In genomic region chr20:44580581-44581268, GRCh38 we compare ENCODE assay signal across 14 cellular contexts. TPM values are rescaled to one million over a fixed set of nuclear protein-coding genes. Genes with fewer than 3 reads are reported as not detected.
DNase-seq lines count a peak whose midpoint lies in the region; ATAC-seq and TF ChIP-seq lines count a peak whose summit lies in the region.
"Had no signal": no experiment of that assay in that cellular context is flagged by ENCODE, and none has a peak within 500 bp of the region (broad histone marks: within the 10 kb centered on the region; RNA-seq: fewer than 3 reads in every experiment).

No MANE protein-coding gene starts in this region.

- peak; percentile 71 for ATAC-seq in activated T-helper 17 cell treated with anti-CD3 and anti-CD28 coated beads, Interleukin-2, amount 50 U/mL, for 72 hours (replicated peaks)
- ATAC-seq in lung (ENCODE audit: insufficient read depth, low FRiP score): no peak
- ATAC-seq: activated CD8-positive, alpha-beta memory T cell treated with anti-CD3 and anti-CD28 coated beads, Interleukin-2, amount 10 ng/mL, durations not matched to agents 7 days and 5 days; activated naive CD8-positive, alpha-beta T cell treated with anti-CD3 and anti-CD28 coated beads, Interleukin-2, amount 50 U/mL, for 24 hours had no signal

- H3K9me3 ChIP-seq in Karpas-422 (ENCODE audit: low read length) (no peaks in the 10 kb centered on the region), lung (ENCODE audit: control insufficient read depth in 2 of 2, insufficient read depth in 1 of 2, low read length in 1 of 2) (no peaks in the 10 kb centered on the region), stomach smooth muscle (ENCODE audit: control insufficient read depth in 2 of 2, low read length in 2 of 2) (no peaks in the 10 kb centered on the region)

- DNase-seq in Karpas-422 (peak; percentile 50), lung (ENCODE audit: low spot score) (no peak), SW 1271 (lab: John Stamatoyannopoulos, UW) (no peak), NCI-H510A treated with DMSO at 0.1 percent for 48 hours (lab: John Stamatoyannopoulos, UW) (no peak), C1 segment of cervical spinal cord (lab: John Stamatoyannopoulos, UW) (no peak)
- no peak for DNase-seq in NK-92 treated with Interleukin-12 subunit alpha and Interleukin-12 subunit beta, amount 100 ng/mL, for 24 hours (lab: John Stamatoyannopoulos, UW)
- DNase-seq: activated CD8-positive, alpha-beta memory T cell treated with anti-CD3 and anti-CD28 coated beads, Interleukin-2, amount 10 ng/mL, durations not matched to agents 7 days and 5 days; activated naive CD8-positive, alpha-beta T cell treated with anti-CD3 and anti-CD28 coated beads, Interleukin-2, amount 50 U/mL, for 24 hours; CD4-positive, alpha-beta T cell; nucleus accumbens; stimulated activated CD4-positive, alpha-beta T cell treated with anti-CD3 and anti-CD28 coated beads, Interleukin-1b, Interleukin-23, amount 100 ng/mL, for 48 hours; stimulated activated naive CD4-positive, alpha-beta T cell treated with Interleukin-2 at 50 U/mL for 16 hours had no signal

- H3K4me2 ChIP-seq in Karpas-422 (ENCODE audit: low read depth, low read length, poor library complexity, severe bottlenecking): peak overlapping the region; percentile 97

- peaks cover 45% of the 10 kb centered on the region for H3K79me2 ChIP-seq in Karpas-422 (ENCODE audit: low read length)

- no peaks in the 10 kb centered on the region for H3K9me3 Mint-ChIP-seq in activated T-helper 17 cell treated with anti-CD3 and anti-CD28 coated beads, Interleukin-2, amount 50 U/mL, for 72 hours
- H3K9me3 Mint-ChIP-seq: activated naive CD8-positive, alpha-beta T cell treated with anti-CD3 and anti-CD28 coated beads, Interleukin-2, amount 50 U/mL, for 24 hours; CD4-positive, alpha-beta T cell had no signal

- H3K9ac ChIP-seq in Karpas-422 (ENCODE audit: low read length): peak overlapping the region; percentile 87
- no peak overlapping the region for H3K9ac ChIP-seq in stomach smooth muscle (ENCODE audit: low read length in 2 of 2)

- peak overlapping the region; percentile 99 for H3K27ac ChIP-seq in Karpas-422 (ENCODE audit: low read length)
- peak overlapping the region; percentile 85 to 92 for H3K27ac ChIP-seq in lung (ENCODE audit: low read depth in 1 of 2, low read length in 1 of 2)
- peak overlapping the region; percentile 84 for H3K27ac ChIP-seq in stomach smooth muscle (ENCODE audit: low read length)

- H3K4me3 Mint-ChIP-seq in activated T-helper 17 cell treated with anti-CD3 and anti-CD28 coated beads, Interleukin-2, amount 50 U/mL, for 72 hours: peak overlapping the region; percentile 58
- H3K4me3 Mint-ChIP-seq: activated CD8-positive, alpha-beta memory T cell treated with anti-CD3 and anti-CD28 coated beads, Interleukin-2, amount 10 ng/mL, durations not matched to agents 7 days and 5 days; activated naive CD8-positive, alpha-beta T cell treated with anti-CD3 and anti-CD28 coated beads, Interleukin-2, amount 50 U/mL, for 24 hours; CD4-positive, alpha-beta T cell had no signal

- H3K36me3 Mint-ChIP-seq in activated T-helper 17 cell treated with anti-CD3 and anti-CD28 coated beads, Interleukin-2, amount 50 U/mL, for 72 hours (ENCODE audit: low read depth): no peaks in the 10 kb centered on the region
- H3K36me3 Mint-ChIP-seq: activated CD8-positive, alpha-beta memory T cell treated with anti-CD3 and anti-CD28 coated beads, Interleukin-2, amount 10 ng/mL, durations not matched to agents 7 days and 5 days had no signal

- H3K27me3 ChIP-seq in Karpas-422 (ENCODE audit: low read length) (no peaks in the 10 kb centered on the region), lung (ENCODE audit: control insufficient read depth, insufficient read depth) (no peaks in the 10 kb centered on the region), stomach smooth muscle (ENCODE audit: control insufficient read depth in 1 of 2, insufficient read depth in 2 of 2, low read length in 2 of 2) (no peaks in the 10 kb centered on the region)

- H3K4me1 ChIP-seq in Karpas-422 (ENCODE audit: low read length) (peaks cover 81% of the 10 kb centered on the region), lung (ENCODE audit: control insufficient read depth in 2 of 2, insufficient read depth in 2 of 2, low read length in 2 of 2) (peaks cover 10 to 33% of the 10 kb centered on the region in 2 donors), stomach smooth muscle (ENCODE audit: control insufficient read depth, insufficient read depth, low read length) (peaks cover 62% of the 10 kb centered on the region)

- H3K9me2 ChIP-seq in Karpas-422 (replicated peaks; ENCODE audit: insufficient read depth, low read length): no peaks in the 10 kb centered on the region

- peaks cover 13% of the 10 kb centered on the region for H3K27me3 Mint-ChIP-seq in activated T-helper 17 cell treated with anti-CD3 and anti-CD28 coated beads, Interleukin-2, amount 50 U/mL, for 72 hours
- H3K27me3 Mint-ChIP-seq: activated naive CD8-positive, alpha-beta T cell treated with anti-CD3 and anti-CD28 coated beads, Interleukin-2, amount 50 U/mL, for 24 hours; CD4-positive, alpha-beta T cell had no signal

- H3K4me1 Mint-ChIP-seq in activated T-helper 17 cell treated with anti-CD3 and anti-CD28 coated beads, Interleukin-2, amount 50 U/mL, for 72 hours: peaks cover 34% of the 10 kb centered on the region

- H3K36me3 ChIP-seq in Karpas-422 (ENCODE audit: insufficient read depth, low read length) (no peaks in the 10 kb centered on the region; the same call in 1 of the 2 replicates), lung (ENCODE audit: control insufficient read depth in 2 of 2, insufficient read depth in 2 of 2, low read length in 2 of 2) (no peaks in the 10 kb centered on the region), stomach smooth muscle (ENCODE audit: control insufficient read depth in 2 of 2, insufficient read depth in 2 of 2, low read length in 2 of 2) (no peaks in the 10 kb centered on the region)

- 83 to 86% methylated on average over 9 of the region's 9 CpGs for WGBS in lung, 2 donors

- H3K27ac Mint-ChIP-seq in activated T-helper 17 cell treated with anti-CD3 and anti-CD28 coated beads, Interleukin-2, amount 50 U/mL, for 72 hours: peak overlapping the region; percentile 88
- H3K27ac Mint-ChIP-seq: activated CD8-positive, alpha-beta memory T cell treated with anti-CD3 and anti-CD28 coated beads, Interleukin-2, amount 10 ng/mL, durations not matched to agents 7 days and 5 days; activated naive CD8-positive, alpha-beta T cell treated with anti-CD3 and anti-CD28 coated beads, Interleukin-2, amount 50 U/mL, for 24 hours; CD4-positive, alpha-beta T cell had no signal

- H3K4me3 ChIP-seq in Karpas-422 (ENCODE audit: low read length) (peak overlapping the region; percentile 78; the same call in 1 of the 2 replicates), lung (no peak overlapping the region), stomach smooth muscle (ENCODE audit: low read length in 2 of 2) (peak overlapping the region in 1 of 2 donors; percentile 29)

- TF ChIP-seq CTCF in lung (IDR thresholded peaks at IDR 0.05; ENCODE audit: control extremely low read depth, extremely low read depth): no peak

- 0 out of 2 replicates have a peak overlapping the region, but pooled peaks have one; percentile 3 for H2AFZ ChIP-seq in Karpas-422 (ENCODE audit: low read length)

- H4K20me1 ChIP-seq in Karpas-422 (ENCODE audit: insufficient read depth, low read depth, low read length): no peaks in the 10 kb centered on the region

RNA-seq across cellular contexts. Expression of gene PKIG, which starts 1.7 kb away (rescaled TPM):
- 261 and 285 TPM in 2 replicates for total RNA-seq in Karpas-422 (2014; rRNA removed; shearing (Covaris generic); ENCODE audit: low replicate concordance)
- total RNA-seq in activated T-helper 17 cell treated with anti-CD3 and anti-CD28 coated beads, Interleukin-2, amount 50 U/mL, for 72 hours: 10 to 100 TPM in 1 of 2 donors, 1 to 10 TPM in 1; 4.4 to 11.9 TPM
- total RNA-seq in lung: 10 to 100 TPM; 45.7 to 62.7 TPM
- 10 to 100 TPM; 63.2 to 67.8 TPM for polyA plus RNA-seq in lung

RNA-seq across cellular contexts. Expression of gene SERINC3, which starts 58.9 kb away (rescaled TPM):
- total RNA-seq in Karpas-422 (2014; rRNA removed; shearing (Covaris generic); ENCODE audit: low replicate concordance): 63.2 and 84.8 TPM in 2 replicates
- total RNA-seq in activated T-helper 17 cell treated with anti-CD3 and anti-CD28 coated beads, Interleukin-2, amount 50 U/mL, for 72 hours: 10 to 100 TPM; 68.7 to 86.8 TPM
- 10 to 100 TPM; 76.5 to 83.9 TPM for total RNA-seq in lung
- 10 to 100 TPM; 36.7 to 76.1 TPM for polyA plus RNA-seq in lung
